In the genomic region with DNA sequence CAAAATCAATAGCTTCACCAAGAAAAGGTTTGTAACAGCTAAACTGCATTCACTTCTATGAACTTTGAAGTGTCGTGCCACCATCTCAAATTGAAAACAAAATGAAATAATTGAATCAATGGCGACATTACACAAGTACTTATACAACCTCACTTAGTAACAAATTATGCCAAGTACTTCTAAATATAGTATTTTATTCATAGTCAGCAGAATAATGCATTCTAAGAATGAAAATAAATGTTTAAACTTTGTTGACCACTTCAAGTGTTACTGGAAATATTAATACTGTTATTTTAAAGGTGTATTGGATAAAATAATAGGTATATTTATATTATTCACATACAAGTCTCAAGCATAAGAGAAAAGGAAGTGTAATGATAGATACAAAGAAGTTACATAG, we compare ENCODE assay signal across 8 cellular contexts.
"Had no signal": no experiment of that assay in that cellular context is flagged by ENCODE, and none has a peak within 500 bp of the region (broad histone marks: within the 10 kb centered on the region; RNA-seq: fewer than 3 reads in every experiment).

No MANE protein-coding gene starts in this region.

- H3K27ac ChIP-seq: GM23248, HL-60 had no signal

- H2AFZ ChIP-seq: GM23248 had no signal

- H3K36me3 ChIP-seq: HAP-1 had no signal

- ATAC-seq: HCT116 had no signal

- H3K4me3 ChIP-seq: GM23248, HAP-1 had no signal

- H3K4me1 ChIP-seq: HAP-1 had no signal

- DNase-seq: GM23248, GOT3, H7, HFFc6, KG1 had no signal

- H3K9ac ChIP-seq: GM23248 had no signal

- H3K9me3 ChIP-seq: HAP-1 had no signal
